ENCODE assay signal across 1 cellular context in the genomic region with DNA sequence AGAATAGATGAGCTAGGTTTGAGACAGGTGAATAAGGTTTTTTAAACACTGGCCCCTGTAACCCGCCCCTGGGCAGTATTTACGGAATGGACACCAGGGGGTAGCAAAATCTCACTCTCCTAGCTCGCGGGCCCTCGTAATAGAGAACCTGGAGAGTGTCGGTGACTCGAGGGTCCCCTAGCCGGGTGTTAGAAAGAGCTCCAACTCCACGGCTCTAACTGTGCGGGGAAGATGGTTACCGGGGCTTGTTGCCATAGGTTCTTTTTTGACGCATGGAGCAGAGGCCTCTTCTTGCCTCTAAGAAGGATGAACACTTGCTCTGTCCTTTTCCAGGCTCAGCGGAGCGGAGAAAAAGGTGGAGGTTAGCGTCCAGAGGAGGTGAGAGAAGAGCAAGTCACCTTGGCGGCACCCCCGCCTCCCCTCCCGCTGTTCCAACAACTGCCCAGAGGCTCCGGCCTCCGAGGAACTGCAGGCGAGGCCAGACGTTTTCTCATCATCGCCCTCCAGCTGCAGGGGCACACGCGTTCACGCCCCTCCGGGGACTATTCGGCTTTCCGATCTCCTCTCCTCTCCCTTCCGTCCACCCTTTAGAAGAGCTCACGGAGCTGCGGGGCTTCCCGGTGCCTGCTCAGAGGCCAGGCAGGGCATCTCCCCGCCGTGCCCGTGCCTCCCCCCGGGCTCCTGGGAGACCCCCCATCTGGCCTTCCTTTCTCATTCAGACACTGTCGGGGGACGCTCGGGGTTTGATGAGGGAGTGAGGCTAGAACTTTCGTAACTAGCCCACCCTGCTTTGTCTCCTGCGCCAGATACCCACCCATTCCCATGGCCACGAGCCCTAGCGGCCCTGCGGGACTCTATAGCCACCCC.
A peak's percentile ranks its signal among the peaks of the same experiment; 100 is the strongest.
TF ChIP-seq lines count a peak whose summit lies in the region.

No MANE protein-coding gene starts in this region.

TF ChIP-seq in HepG2, 621 proteins besides CTCF, POLR2A, EP300 and RAD21 (continued from another document and continues in another):
- TF ChIP-seq GZF1 (CRISPR knock-in tag; IDR thresholded peaks at IDR 0.05) (no peak), POGZ (CRISPR knock-in tag; IDR thresholded peaks at IDR 0.05) (no peak; the same call in 1 of the 2 replicates), TOE1 (CRISPR knock-in tag; IDR thresholded peaks at IDR 0.05) (no peak), FOXC1 (CRISPR knock-in tag; IDR thresholded peaks at IDR 0.05; ENCODE audit: borderline replicate concordance) (no peak; the same call in 1 of the 2 replicates), ZNF264 (CRISPR knock-in tag; IDR thresholded peaks at IDR 0.05) (no peak), ATF7-NPFF (CRISPR knock-in tag; IDR thresholded peaks at IDR 0.05; ENCODE audit: low read depth) (no peak), TEAD2 (CRISPR knock-in tag; IDR thresholded peaks at IDR 0.05) (no peak), ATF7 (IDR thresholded peaks at IDR 0.05) (no peak), ATF7 (CRISPR knock-in tag; IDR thresholded peaks at IDR 0.05) (0 out of 2 replicates have a peak, but pooled peaks have one; percentile 47), NBN (conservative IDR thresholded peaks at IDR 0.05) (no peak), MAFF (IDR thresholded peaks at IDR 0.05; ENCODE audit: low read depth, low read length) (no peak), SCMH1 (CRISPR knock-in tag; IDR thresholded peaks at IDR 0.05; ENCODE audit: borderline replicate concordance) (no peak), ZNF605 (CRISPR knock-in tag; IDR thresholded peaks at IDR 0.05) (0 out of 2 replicates have a peak, but pooled peaks have one; percentile 38), RORA (CRISPR knock-in tag; IDR thresholded peaks at IDR 0.05) (no peak), ZNF230 (CRISPR knock-in tag; IDR thresholded peaks at IDR 0.05) (no peak), RCOR2 (CRISPR knock-in tag; IDR thresholded peaks at IDR 0.05) (peak; percentile 21; the same call in 1 of the 2 replicates), KLF11 (CRISPR knock-in tag; IDR thresholded peaks at IDR 0.05) (peak; percentile 59; the same call in 1 of the 2 replicates), ZC3H13 (CRISPR knock-in tag; IDR thresholded peaks at IDR 0.05) (no peak), ZNF350 (CRISPR knock-in tag; IDR thresholded peaks at IDR 0.05; ENCODE audit: borderline replicate concordance, low read depth) (peak; percentile 41; the same call in 1 of the 2 replicates), AGO1 (IDR thresholded peaks at IDR 0.05; ENCODE audit: low read depth, low read length, poor library complexity, severe bottlenecking) (no peak), HNRNPUL1 (IDR thresholded peaks at IDR 0.05; ENCODE audit: low read depth, low read length) (no peak), ZNF646 (CRISPR knock-in tag; IDR thresholded peaks at IDR 0.05) (no peak), PAXIP1 (CRISPR knock-in tag; conservative IDR thresholded peaks at IDR 0.05) (no peak)
- TF ChIP-seq, protein P1, sequence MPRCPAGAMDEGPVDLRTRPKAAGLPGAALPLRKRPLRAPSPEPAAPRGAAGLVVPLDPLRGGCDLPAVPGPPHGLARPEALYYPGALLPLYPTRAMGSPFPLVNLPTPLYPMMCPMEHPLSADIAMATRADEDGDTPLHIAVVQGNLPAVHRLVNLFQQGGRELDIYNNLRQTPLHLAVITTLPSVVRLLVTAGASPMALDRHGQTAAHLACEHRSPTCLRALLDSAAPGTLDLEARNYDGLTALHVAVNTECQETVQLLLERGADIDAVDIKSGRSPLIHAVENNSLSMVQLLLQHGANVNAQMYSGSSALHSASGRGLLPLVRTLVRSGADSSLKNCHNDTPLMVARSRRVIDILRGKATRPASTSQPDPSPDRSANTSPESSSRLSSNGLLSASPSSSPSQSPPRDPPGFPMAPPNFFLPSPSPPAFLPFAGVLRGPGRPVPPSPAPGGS (CRISPR knock-in tag; IDR thresholded peaks at IDR 0.05) = no peak
- TF ChIP-seq, protein P2, sequence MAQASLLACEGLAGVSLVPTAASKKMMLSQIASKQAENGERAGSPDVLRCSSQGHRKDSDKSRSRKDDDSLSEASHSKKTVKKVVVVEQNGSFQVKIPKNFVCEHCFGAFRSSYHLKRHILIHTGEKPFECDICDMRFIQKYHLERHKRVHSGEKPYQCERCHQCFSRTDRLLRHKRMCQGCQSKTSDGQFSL (CRISPR knock-in tag; IDR thresholded peaks at IDR 0.05) = no peak
- TF ChIP-seq, protein P3, sequence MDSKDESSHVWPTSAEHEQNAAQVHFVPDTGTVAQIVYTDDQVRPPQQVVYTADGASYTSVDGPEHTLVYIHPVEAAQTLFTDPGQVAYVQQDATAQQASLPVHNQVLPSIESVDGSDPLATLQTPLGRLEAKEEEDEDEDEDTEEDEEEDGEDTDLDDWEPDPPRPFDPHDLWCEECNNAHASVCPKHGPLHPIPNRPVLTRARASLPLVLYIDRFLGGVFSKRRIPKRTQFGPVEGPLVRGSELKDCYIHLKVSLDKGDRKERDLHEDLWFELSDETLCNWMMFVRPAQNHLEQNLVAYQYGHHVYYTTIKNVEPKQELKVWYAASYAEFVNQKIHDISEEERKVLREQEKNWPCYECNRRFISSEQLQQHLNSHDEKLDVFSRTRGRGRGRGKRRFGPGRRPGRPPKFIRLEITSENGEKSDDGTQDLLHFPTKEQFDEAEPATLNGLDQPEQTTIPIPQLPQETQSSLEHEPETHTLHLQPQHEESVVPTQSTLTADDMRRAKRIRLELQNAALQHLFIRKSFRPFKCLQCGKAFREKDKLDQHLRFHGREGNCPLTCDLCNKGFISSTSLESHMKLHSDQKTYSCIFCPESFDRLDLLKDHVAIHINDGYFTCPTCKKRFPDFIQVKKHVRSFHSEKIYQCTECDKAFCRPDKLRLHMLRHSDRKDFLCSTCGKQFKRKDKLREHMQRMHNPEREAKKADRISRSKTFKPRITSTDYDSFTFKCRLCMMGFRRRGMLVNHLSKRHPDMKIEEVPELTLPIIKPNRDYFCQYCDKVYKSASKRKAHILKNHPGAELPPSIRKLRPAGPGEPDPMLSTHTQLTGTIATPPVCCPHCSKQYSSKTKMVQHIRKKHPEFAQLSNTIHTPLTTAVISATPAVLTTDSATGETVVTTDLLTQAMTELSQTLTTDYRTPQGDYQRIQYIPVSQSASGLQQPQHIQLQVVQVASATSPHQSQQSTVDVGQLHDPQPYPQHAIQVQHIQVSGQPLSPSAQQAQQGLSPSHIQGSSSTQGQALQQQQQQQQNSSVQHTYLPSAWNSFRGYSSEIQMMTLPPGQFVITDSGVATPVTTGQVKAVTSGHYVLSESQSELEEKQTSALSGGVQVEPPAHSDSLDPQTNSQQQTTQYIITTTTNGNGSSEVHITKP (CRISPR knock-in tag; IDR thresholded peaks at IDR 0.05; ENCODE audit: low read depth) = no peak
- TF ChIP-seq, protein P4, sequence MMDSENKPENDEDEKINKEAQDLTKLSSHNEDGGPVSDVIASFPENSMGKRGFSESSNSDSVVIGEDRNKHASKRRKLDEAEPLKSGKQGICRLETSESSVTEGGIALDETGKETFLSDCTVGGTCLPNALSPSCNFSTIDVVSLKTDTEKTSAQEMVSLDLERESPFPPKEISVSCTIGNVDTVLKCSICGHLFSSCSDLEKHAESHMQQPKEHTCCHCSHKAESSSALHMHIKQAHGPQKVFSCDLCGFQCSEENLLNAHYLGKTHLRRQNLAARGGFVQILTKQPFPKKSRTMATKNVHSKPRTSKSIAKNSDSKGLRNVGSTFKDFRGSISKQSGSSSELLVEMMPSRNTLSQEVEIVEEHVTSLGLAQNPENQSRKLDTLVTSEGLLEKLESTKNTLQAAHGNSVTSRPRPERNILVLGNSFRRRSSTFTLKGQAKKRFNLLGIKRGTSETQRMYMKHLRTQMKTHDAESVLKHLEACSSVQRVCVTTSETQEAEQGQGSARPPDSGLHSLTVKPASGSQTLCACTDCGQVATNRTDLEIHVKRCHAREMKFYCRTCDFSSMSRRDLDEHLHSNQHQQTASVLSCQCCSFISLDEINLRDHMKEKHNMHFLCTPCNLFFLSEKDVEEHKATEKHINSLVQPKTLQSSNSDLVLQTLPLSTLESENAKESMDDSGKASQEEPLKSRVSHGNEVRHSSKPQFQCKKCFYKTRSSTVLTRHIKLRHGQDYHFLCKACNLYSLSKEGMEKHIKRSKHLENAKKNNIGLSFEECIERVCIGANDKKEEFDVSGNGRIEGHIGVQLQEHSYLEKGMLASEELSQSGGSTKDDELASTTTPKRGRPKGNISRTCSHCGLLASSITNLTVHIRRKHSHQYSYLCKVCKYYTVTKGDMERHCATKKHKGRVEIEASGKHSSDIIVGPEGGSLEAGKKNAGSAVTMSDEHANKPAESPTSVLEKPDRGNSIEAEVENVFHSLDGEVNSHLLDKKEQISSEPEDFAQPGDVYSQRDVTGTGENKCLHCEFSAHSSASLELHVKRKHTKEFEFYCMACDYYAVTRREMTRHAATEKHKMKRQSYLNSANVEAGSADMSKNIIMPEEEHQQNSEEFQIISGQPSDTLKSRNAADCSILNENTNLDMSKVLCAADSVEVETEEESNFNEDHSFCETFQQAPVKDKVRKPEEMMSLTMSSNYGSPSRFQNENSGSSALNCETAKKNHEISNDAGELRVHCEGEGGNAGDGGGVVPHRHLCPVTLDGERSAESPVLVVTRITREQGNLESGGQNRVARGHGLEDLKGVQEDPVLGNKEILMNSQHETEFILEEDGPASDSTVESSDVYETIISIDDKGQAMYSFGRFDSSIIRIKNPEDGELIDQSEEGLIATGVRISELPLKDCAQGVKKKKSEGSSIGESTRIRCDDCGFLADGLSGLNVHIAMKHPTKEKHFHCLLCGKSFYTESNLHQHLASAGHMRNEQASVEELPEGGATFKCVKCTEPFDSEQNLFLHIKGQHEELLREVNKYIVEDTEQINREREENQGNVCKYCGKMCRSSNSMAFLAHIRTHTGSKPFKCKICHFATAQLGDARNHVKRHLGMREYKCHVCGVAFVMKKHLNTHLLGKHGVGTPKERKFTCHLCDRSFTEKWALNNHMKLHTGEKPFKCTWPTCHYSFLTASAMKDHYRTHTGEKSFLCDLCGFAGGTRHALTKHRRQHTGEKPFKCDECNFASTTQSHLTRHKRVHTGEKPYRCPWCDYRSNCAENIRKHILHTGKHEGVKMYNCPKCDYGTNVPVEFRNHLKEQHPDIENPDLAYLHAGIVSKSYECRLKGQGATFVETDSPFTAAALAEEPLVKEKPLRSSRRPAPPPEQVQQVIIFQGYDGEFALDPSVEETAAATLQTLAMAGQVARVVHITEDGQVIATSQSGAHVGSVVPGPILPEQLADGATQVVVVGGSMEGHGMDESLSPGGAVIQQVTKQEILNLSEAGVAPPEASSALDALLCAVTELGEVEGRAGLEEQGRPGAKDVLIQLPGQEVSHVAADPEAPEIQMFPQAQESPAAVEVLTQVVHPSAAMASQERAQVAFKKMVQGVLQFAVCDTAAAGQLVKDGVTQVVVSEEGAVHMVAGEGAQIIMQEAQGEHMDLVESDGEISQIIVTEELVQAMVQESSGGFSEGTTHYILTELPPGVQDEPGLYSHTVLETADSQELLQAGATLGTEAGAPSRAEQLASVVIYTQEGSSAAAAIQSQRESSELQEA (CRISPR knock-in tag; IDR thresholded peaks at IDR 0.05; ENCODE audit: not compliant biosample characterization) = peak; percentile 65
